Comparison of ENCODE assay signal across 1 cellular context in the genomic region with DNA sequence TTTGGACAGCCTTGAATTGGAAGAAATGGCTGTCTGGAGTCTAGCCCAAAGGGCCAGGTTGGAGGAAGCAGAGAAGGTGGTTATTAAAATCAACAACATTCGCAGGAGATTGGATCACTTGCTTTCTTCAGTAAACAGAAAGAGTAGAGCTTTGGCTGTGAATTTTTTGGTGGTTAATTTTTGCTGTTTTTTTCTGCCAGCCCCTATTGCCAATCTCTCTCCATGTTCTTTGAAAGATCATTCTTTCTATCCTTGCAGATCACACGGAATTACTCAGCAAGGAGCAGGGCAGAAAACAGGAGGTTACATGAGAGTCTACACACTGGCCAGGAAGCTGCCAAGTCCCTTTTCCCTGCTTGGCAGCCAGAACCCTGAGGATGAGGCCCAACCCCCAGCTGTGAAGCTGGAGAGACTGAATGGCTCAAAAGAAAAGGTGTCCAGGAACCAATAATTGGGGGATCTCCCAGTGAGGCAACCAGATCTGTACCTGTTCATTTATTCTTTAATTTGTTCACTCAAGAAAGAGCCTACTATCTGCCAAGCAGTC.
TF ChIP-seq lines count a peak whose summit lies in the region.

No MANE protein-coding gene starts in this region.

TF ChIP-seq in SK-N-SH treated with all-trans-retinoic acid at 6 μM for 48 hours, 23 proteins besides CTCF, POLR2A, EP300 and RAD21 (continued from another document):
- no peak for TF ChIP-seq TCF4 (CRISPR knock-in tag; IDR thresholded peaks at IDR 0.05; ENCODE audit: borderline replicate concordance)
- no peak for TF ChIP-seq ZNF70 (CRISPR knock-in tag; IDR thresholded peaks at IDR 0.05)
- TF ChIP-seq CSDC2 (CRISPR knock-in tag; IDR thresholded peaks at IDR 0.05), result no peak
- no peak for TF ChIP-seq GLIS3 (CRISPR knock-in tag; IDR thresholded peaks at IDR 0.05)
- TF ChIP-seq, protein P1, sequence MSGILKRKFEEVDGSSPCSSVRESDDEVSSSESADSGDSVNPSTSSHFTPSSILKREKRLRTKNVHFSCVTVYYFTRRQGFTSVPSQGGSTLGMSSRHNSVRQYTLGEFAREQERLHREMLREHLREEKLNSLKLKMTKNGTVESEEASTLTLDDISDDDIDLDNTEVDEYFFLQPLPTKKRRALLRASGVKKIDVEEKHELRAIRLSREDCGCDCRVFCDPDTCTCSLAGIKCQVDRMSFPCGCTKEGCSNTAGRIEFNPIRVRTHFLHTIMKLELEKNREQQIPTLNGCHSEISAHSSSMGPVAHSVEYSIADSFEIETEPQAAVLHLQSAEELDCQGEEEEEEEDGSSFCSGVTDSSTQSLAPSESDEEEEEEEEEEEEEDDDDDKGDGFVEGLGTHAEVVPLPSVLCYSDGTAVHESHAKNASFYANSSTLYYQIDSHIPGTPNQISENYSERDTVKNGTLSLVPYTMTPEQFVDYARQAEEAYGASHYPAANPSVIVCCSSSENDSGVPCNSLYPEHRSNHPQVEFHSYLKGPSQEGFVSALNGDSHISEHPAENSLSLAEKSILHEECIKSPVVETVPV (CRISPR knock-in tag; IDR thresholded peaks at IDR 0.05), result no peak
